ENCODE assay signal across 2 cellular contexts in genomic region chr20:6123650-6124014, GRCh38.
TF ChIP-seq lines count a peak whose summit lies in the region.

No MANE protein-coding gene starts in this region.

TF ChIP-seq in SK-N-SH, 30 proteins besides CTCF, POLR2A, EP300 and RAD21 (continued from another document):
- TF ChIP-seq, protein P1, sequence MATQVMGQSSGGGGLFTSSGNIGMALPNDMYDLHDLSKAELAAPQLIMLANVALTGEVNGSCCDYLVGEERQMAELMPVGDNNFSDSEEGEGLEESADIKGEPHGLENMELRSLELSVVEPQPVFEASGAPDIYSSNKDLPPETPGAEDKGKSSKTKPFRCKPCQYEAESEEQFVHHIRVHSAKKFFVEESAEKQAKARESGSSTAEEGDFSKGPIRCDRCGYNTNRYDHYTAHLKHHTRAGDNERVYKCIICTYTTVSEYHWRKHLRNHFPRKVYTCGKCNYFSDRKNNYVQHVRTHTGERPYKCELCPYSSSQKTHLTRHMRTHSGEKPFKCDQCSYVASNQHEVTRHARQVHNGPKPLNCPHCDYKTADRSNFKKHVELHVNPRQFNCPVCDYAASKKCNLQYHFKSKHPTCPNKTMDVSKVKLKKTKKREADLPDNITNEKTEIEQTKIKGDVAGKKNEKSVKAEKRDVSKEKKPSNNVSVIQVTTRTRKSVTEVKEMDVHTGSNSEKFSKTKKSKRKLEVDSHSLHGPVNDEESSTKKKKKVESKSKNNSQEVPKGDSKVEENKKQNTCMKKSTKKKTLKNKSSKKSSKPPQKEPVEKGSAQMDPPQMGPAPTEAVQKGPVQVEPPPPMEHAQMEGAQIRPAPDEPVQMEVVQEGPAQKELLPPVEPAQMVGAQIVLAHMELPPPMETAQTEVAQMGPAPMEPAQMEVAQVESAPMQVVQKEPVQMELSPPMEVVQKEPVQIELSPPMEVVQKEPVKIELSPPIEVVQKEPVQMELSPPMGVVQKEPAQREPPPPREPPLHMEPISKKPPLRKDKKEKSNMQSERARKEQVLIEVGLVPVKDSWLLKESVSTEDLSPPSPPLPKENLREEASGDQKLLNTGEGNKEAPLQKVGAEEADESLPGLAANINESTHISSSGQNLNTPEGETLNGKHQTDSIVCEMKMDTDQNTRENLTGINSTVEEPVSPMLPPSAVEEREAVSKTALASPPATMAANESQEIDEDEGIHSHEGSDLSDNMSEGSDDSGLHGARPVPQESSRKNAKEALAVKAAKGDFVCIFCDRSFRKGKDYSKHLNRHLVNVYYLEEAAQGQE (IDR thresholded peaks at IDR 0.05; ENCODE audit: low read depth, low read length), result no peak
- TF ChIP-seq USF1 (IDR thresholded peaks at IDR 0.05; ENCODE audit: borderline replicate concordance, low read depth) (no peak), TEAD4 (IDR thresholded peaks at IDR 0.05; ENCODE audit: borderline replicate concordance, insufficient read depth) (no peak), TAF1 (IDR thresholded peaks at IDR 0.05; ENCODE audit: borderline replicate concordance, low read depth, low read length) (no peak), RXRA (IDR thresholded peaks at IDR 0.05; ENCODE audit: borderline replicate concordance, low read depth) (no peak)

TF ChIP-seq in SK-N-SH treated with all-trans-retinoic acid at 6 μM for 48 hours, 23 proteins besides CTCF, POLR2A, EP300 and RAD21 (continued from another document):
- no peak for TF ChIP-seq SNAI2 (CRISPR knock-in tag; IDR thresholded peaks at IDR 0.05)
- TF ChIP-seq, protein P2, sequence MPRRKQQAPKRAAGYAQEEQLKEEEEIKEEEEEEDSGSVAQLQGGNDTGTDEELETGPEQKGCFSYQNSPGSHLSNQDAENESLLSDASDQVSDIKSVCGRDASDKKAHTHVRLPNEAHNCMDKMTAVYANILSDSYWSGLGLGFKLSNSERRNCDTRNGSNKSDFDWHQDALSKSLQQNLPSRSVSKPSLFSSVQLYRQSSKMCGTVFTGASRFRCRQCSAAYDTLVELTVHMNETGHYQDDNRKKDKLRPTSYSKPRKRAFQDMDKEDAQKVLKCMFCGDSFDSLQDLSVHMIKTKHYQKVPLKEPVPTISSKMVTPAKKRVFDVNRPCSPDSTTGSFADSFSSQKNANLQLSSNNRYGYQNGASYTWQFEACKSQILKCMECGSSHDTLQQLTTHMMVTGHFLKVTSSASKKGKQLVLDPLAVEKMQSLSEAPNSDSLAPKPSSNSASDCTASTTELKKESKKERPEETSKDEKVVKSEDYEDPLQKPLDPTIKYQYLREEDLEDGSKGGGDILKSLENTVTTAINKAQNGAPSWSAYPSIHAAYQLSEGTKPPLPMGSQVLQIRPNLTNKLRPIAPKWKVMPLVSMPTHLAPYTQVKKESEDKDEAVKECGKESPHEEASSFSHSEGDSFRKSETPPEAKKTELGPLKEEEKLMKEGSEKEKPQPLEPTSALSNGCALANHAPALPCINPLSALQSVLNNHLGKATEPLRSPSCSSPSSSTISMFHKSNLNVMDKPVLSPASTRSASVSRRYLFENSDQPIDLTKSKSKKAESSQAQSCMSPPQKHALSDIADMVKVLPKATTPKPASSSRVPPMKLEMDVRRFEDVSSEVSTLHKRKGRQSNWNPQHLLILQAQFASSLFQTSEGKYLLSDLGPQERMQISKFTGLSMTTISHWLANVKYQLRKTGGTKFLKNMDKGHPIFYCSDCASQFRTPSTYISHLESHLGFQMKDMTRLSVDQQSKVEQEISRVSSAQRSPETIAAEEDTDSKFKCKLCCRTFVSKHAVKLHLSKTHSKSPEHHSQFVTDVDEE (CRISPR knock-in tag; IDR thresholded peaks at IDR 0.05), result no peak
